22 cellular contexts compared by ENCODE assay signal in the genomic region with DNA sequence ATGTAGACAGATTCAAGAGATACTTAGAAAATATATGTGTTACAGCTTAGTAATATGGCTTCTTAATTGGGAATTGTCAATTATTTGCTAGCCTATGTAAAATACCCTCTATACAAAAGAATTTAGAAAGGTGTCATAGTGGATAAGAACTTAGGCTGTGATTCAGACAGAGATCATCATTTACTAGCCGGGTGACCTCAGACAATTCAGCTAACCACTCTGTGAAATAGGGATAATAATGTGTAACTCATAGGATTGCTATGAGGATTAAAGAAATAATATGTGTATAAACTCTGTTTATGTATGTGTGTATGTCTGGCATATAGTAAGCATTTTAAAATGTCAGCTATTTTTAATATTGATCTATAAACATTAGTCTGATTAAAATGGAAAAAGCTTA. TPM values are rescaled to one million over a fixed set of nuclear protein-coding genes. Genes with fewer than 3 reads are reported as not detected.
DNase-seq lines count a peak whose midpoint lies in the region; TF ChIP-seq lines count a peak whose summit lies in the region.
"Had no signal": no experiment of that assay in that cellular context is flagged by ENCODE, and none has a peak within 500 bp of the region (broad histone marks: within the 10 kb centered on the region; RNA-seq: fewer than 3 reads in every experiment).

No MANE protein-coding gene starts in this region.

- H3K27me3 ChIP-seq in kidney epithelial cell (ENCODE audit: control insufficient read depth, insufficient read depth, low read length) (no peaks in the 10 kb centered on the region), trophoblast cell (ENCODE audit: insufficient read depth, low read length) (no peaks in the 10 kb centered on the region)

- no peak overlapping the region for H3K14ac ChIP-seq in trophoblast cell (ENCODE audit: low read length)

- H3K36me3 ChIP-seq in kidney epithelial cell (ENCODE audit: control insufficient read depth, insufficient read depth, low read length) (no peaks in the 10 kb centered on the region), trophoblast cell (ENCODE audit: control insufficient read depth in 1 of 2, insufficient read depth in 2 of 2, low read length in 2 of 2) (no peaks in the 10 kb centered on the region)
- H3K36me3 ChIP-seq: stomach, upper lobe of right lung had no signal

- H2AK5ac ChIP-seq in trophoblast cell (ENCODE audit: low read length) = no peak overlapping the region

- TF ChIP-seq CTCF in astrocyte of the spinal cord (IDR thresholded peaks at IDR 0.05; ENCODE audit: low read depth, low read length) (no peak), kidney epithelial cell (IDR thresholded peaks at IDR 0.05; ENCODE audit: insufficient read depth, low read length, poor library complexity, severe bottlenecking) (no peak), GM10248 (IDR thresholded peaks at IDR 0.05; ENCODE audit: control extremely low read depth, extremely low read depth, low read depth, missing control alignments) (no peak)

- H3K4me3 ChIP-seq in astrocyte of the spinal cord (ENCODE audit: low read depth, low read length) (no peak overlapping the region), kidney epithelial cell (ENCODE audit: low read depth, low read length) (no peak overlapping the region), trophoblast cell (ENCODE audit: low read depth, low read length) (no peak overlapping the region)
- H3K4me3 ChIP-seq: stomach, upper lobe of right lung had no signal

- WGBS in trophoblast cell (ENCODE audit: extremely low coverage, insufficient coverage, insufficient read length) = no CpG with 5 or more reads among the region's 1 CpG

- no peak overlapping the region for H3K4ac ChIP-seq in trophoblast cell (ENCODE audit: low read depth, low read length)

- no peak overlapping the region for H2BK120ac ChIP-seq in trophoblast cell (ENCODE audit: insufficient read depth, low read length, poor library complexity)

- no peak overlapping the region for H3K27ac ChIP-seq in trophoblast cell (ENCODE audit: low read depth, low read length)
- H3K27ac ChIP-seq: parathyroid adenoma, stomach, upper lobe of right lung had no signal

- no peak overlapping the region for H3K23ac ChIP-seq in trophoblast cell (ENCODE audit: low read length)

- H4K12ac ChIP-seq in trophoblast cell (ENCODE audit: low read depth, low read length) = no peak overlapping the region

- no peak overlapping the region for H2BK5ac ChIP-seq in trophoblast cell (ENCODE audit: low read depth, low read length, poor library complexity)

- no peak overlapping the region for H4K8ac ChIP-seq in trophoblast cell (ENCODE audit: low read depth, low read length)

- H3K9ac ChIP-seq in trophoblast cell (ENCODE audit: low read length) = no peak overlapping the region
- H3K9ac ChIP-seq: parathyroid adenoma had no signal

- H3K79me1 ChIP-seq in trophoblast cell (ENCODE audit: low read length) = no peaks in the 10 kb centered on the region

- no peak overlapping the region for H4K91ac ChIP-seq in trophoblast cell (ENCODE audit: low read depth, low read length)

- DNase-seq in AG20443 (ENCODE audit: low spot score) (peak; percentile 30), M059J (ENCODE audit: low read depth) (peak; percentile 75), astrocyte of the spinal cord (ENCODE audit: low read depth, low spot score) (peak; percentile 47), kidney epithelial cell (ENCODE audit: low read depth) (peak; percentile 53), trophoblast cell (no peak), DMS153 (lab: John Stamatoyannopoulos, UW) (no peak), GM19240 (ENCODE audit: insufficient read length, low spot score) (no peak), GM10248 (ENCODE audit: extremely low spot score) (no peak)
- DNase-seq: activated CD4-positive, CD25-positive, alpha-beta regulatory T cell; activated CD8-positive, alpha-beta memory T cell treated with anti-CD3 and anti-CD28 coated beads for 24 hours; activated naive CD8-positive, alpha-beta T cell treated with anti-CD3 and anti-CD28 coated beads, Interleukin-2, amount 50 U/mL, for 24 hours; central memory CD4-positive, alpha-beta T cell; effector CD4-positive, alpha-beta T cell; naive thymus-derived CD8-positive, alpha-beta T cell; NCI-H187 treated with DMSO at 0.1 percent for 48 hours; NCI-H446 treated with DMSO at 0.1 percent for 48 hours; SHP77 treated with DMSO at 0.1 percent for 48 hours; stimulated activated CD4-positive, alpha-beta T cell treated with anti-CD3 and anti-CD28 coated beads, Interleukin-1b, Interleukin-23, amount 100 ng/mL, for 48 hours; stomach; T-helper 2 cell; upper lobe of right lung had no signal

- H3K4me2 ChIP-seq in trophoblast cell (ENCODE audit: low read length) = no peak overlapping the region

- CTCF ChIA-PET in GM10248 (lab: Yijun Ruan, JAX) = interaction anchor here (1.7 kb wide), 1 partner anchor 13 kb away, joined by 4 read pairs; no protein-coding TSS in a partner anchor

- H2AFZ ChIP-seq in trophoblast cell (ENCODE audit: insufficient read depth, low read length, poor library complexity) = no peak overlapping the region
- H2AFZ ChIP-seq: parathyroid adenoma had no signal

- peaks cover 0 to under 1% of the 10 kb centered on the region in 2 experiments for H3K4me1 ChIP-seq in trophoblast cell (ENCODE audit: control insufficient read depth in 1 of 2, insufficient read depth in 2 of 2, low read length in 2 of 2)
- H3K4me1 ChIP-seq: parathyroid adenoma, upper lobe of right lung had no signal

- H2BK12ac ChIP-seq in trophoblast cell (ENCODE audit: low read length) = no peak overlapping the region

- POLR2A ChIA-PET in GM10248 (lab: Yijun Ruan, JAX) = interaction anchor here (0.9 kb wide), 1 partner anchor 12 kb away, joined by 7 read pairs; no protein-coding TSS in a partner anchor

- no peak overlapping the region for H3K18ac ChIP-seq in trophoblast cell (ENCODE audit: low read length)

- H3K79me2 ChIP-seq in trophoblast cell (ENCODE audit: control insufficient read depth, insufficient read depth, low read length, poor library complexity) = no peaks in the 10 kb centered on the region
- H3K79me2 ChIP-seq: parathyroid adenoma had no signal

- no peaks in the 10 kb centered on the region for H3K9me3 ChIP-seq in trophoblast cell (ENCODE audit: insufficient read depth, low read depth, low read length)
- H3K9me3 ChIP-seq: stomach, upper lobe of right lung had no signal

- in situ Hi-C loops in astrocyte of the spinal cord (cut with HindIII; ENCODE audit: low sequenced_read_pairs) = no loop called here

RNA-seq across cellular contexts. Expression of gene LARS1, which starts 5.9 kb away (rescaled TPM):
- total RNA-seq in M059J (2014; rRNA removed; shearing (Covaris generic)) = 46.0 and 60.6 TPM in 2 replicates
- 115 and 134 TPM in 2 replicates for total RNA-seq in kidney epithelial cell
- polyA plus RNA-seq in trophoblast cell (2013) = 73.0 and 76.5 TPM in 2 replicates

RNA-seq across cellular contexts. Expression of gene RBM27, which starts 15.0 kb away (rescaled TPM):
- total RNA-seq in M059J (2014; rRNA removed; shearing (Covaris generic)) = 12.3 and 18.7 TPM in 2 replicates
- 14.6 and 17.0 TPM in 2 replicates for total RNA-seq in kidney epithelial cell
- polyA plus RNA-seq in trophoblast cell (2013) = 15.4 and 15.5 TPM in 2 replicates

Comparison
In these comparisons a context has a peak if more than half of its experiments do, and no peak if none do; other contexts are left out.
1. DNase-seq: peak in AG20443 (single experiment), M059J (single experiment), astrocyte of the spinal cord (single experiment) and kidney epithelial cell (single experiment); none in trophoblast cell (0 of 2), DMS153 (single experiment), GM19240 (single experiment) and GM10248 (single experiment).